ENCODE assay signal across 12 cellular contexts in the genomic region with DNA sequence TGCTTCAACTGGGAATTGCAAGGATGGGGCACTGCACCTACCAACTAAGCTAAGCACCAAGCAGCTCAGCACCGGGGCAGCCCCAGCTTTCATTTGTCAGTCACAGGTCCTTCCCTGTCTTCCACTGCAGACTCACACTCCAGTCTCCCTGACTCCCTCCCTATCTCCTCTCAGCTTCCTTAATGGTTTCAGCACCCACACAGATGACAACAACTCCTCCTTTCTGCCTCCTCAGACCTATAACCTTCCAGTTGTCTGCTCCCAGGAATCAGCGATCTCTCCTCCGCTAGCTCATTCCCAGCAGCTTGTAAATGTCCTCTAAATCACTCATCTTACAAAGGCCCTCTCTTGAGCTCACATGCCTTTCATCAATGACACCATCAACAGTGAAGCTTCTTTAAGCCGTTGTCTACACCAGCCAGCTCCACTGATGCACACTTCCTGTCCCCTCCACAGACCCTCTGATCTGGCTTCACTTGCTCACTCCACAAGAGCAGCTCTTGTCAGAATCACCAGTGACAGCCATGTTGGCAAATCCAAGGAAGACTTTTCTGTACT. TPM values are rescaled to one million over a fixed set of nuclear protein-coding genes. Genes with fewer than 3 reads are reported as not detected.
A peak's percentile ranks its signal among the peaks of the same experiment; 100 is the strongest.
DNase-seq lines count a peak whose midpoint lies in the region; ATAC-seq and TF ChIP-seq lines count a peak whose summit lies in the region.
"Had no signal": no experiment of that assay in that cellular context is flagged by ENCODE, and none has a peak within 500 bp of the region (broad histone marks: within the 10 kb centered on the region; RNA-seq: fewer than 3 reads in every experiment).

No MANE protein-coding gene starts in this region.

- H3K36me3 Mint-ChIP-seq in activated naive CD8-positive, alpha-beta T cell treated with anti-CD3 and anti-CD28 coated beads, Interleukin-2, amount 50 U/mL, for 24 hours (ENCODE audit: low read depth): peaks cover 19% of the 10 kb centered on the region

- H2AK5ac ChIP-seq in neuronal stem cell (ENCODE audit: low read depth, low read length): no peak overlapping the region

- peaks cover 4% of the 10 kb centered on the region for H3K4me1 Mint-ChIP-seq in activated naive CD8-positive, alpha-beta T cell treated with anti-CD3 and anti-CD28 coated beads, Interleukin-2, amount 50 U/mL, for 24 hours

- H3K9me3 ChIP-seq in neuronal stem cell (replicated peaks in 1 of 2; ENCODE audit: control insufficient read depth in 2 of 2, insufficient read depth in 1 of 2, low read depth in 1 of 2, low read length in 2 of 2): no peaks in the 10 kb centered on the region
- no peaks in the 10 kb centered on the region for H3K9me3 ChIP-seq in ovary
- H3K9me3 ChIP-seq: MG63 had no signal

- no peak overlapping the region for H3K23ac ChIP-seq in neuronal stem cell (ENCODE audit: low read depth, low read length, poor library complexity)

- no peak overlapping the region for H3K4me3 Mint-ChIP-seq in activated naive CD8-positive, alpha-beta T cell treated with anti-CD3 and anti-CD28 coated beads, Interleukin-2, amount 50 U/mL, for 24 hours

- H2BK120ac ChIP-seq in neuronal stem cell (ENCODE audit: low read depth, low read length): no peak overlapping the region

- H3K4me1 ChIP-seq in neuronal stem cell (ENCODE audit: control insufficient read depth in 2 of 2, insufficient read depth in 1 of 2, low read depth in 1 of 2, low read length in 2 of 2) (peaks cover 8 to 10% of the 10 kb centered on the region in 2 donors), ovary (ENCODE audit: insufficient read depth) (no peaks in the 10 kb centered on the region)

- H2BK15ac ChIP-seq in neuronal stem cell (ENCODE audit: low read length): no peak overlapping the region

- ATAC-seq in GM19351 (IDR thresholded peaks at IDR 0.05; ENCODE audit: unreplicated experiment): peak; percentile 72
- peak; percentile 62 for ATAC-seq in HG03196 (IDR thresholded peaks at IDR 0.05; ENCODE audit: unreplicated experiment)
- peak; percentile 43 for ATAC-seq in activated naive CD8-positive, alpha-beta T cell treated with anti-CD3 and anti-CD28 coated beads, Interleukin-2, amount 50 U/mL, for 24 hours

- H3K27me3 Mint-ChIP-seq in activated naive CD8-positive, alpha-beta T cell treated with anti-CD3 and anti-CD28 coated beads, Interleukin-2, amount 50 U/mL, for 24 hours: no peaks in the 10 kb centered on the region

- TF ChIP-seq EP300 in ovary (IDR thresholded peaks at IDR 0.05): no peak

- TF ChIP-seq POLR2A in ovary (IDR thresholded peaks at IDR 0.05): no peak

- H3K27me3 ChIP-seq in neuronal stem cell (ENCODE audit: control insufficient read depth in 3 of 3, insufficient read depth in 3 of 3, low read depth in 1 of 3, low read length in 3 of 3) (no peaks in the 10 kb centered on the region), ovary (no peaks in the 10 kb centered on the region)
- H3K27me3 ChIP-seq: MG63 had no signal

- H3K18ac ChIP-seq in neuronal stem cell (ENCODE audit: low read length): peak overlapping the region; percentile 15

- H3K27ac ChIP-seq in neuronal stem cell (replicated peaks; ENCODE audit: low read length): no peak overlapping the region
- no peak overlapping the region for H3K27ac ChIP-seq in ovary
- H3K27ac ChIP-seq: skin epidermis had no signal

- no peak overlapping the region for H4K8ac ChIP-seq in neuronal stem cell (ENCODE audit: low read depth, low read length)

- intact Hi-C loops in ovary (cut with DNase I): no loop called here

- no peaks in the 10 kb centered on the region for H3K79me1 ChIP-seq in neuronal stem cell (ENCODE audit: low read depth, low read length)

- H3K27ac Mint-ChIP-seq in activated naive CD8-positive, alpha-beta T cell treated with anti-CD3 and anti-CD28 coated beads, Interleukin-2, amount 50 U/mL, for 24 hours: no peak overlapping the region

- no peaks in the 10 kb centered on the region for H3K9me3 Mint-ChIP-seq in activated naive CD8-positive, alpha-beta T cell treated with anti-CD3 and anti-CD28 coated beads, Interleukin-2, amount 50 U/mL, for 24 hours

- no peak overlapping the region for H3K4me2 ChIP-seq in neuronal stem cell (ENCODE audit: insufficient read depth, low read length, poor library complexity, severe bottlenecking)

- no peak overlapping the region for H3K9ac ChIP-seq in neuronal stem cell (ENCODE audit: low read depth, low read length, poor library complexity)

- no CpG with 5 or more reads among the region's 4 CpGs for WGBS in neuronal stem cell (ENCODE audit: extremely low coverage in 2 of 2, insufficient read length in 2 of 2, insufficient replicate concordance in 1 of 2), 2 donors
- WGBS in ovary, 3 donors: 57 to 64% (median 64%) methylated on average over 4 of the region's 4 CpGs

- H3K36me3 ChIP-seq in neuronal stem cell (replicated peaks in 1 of 2; ENCODE audit: control insufficient read depth in 2 of 2, insufficient read depth in 2 of 2, low read length in 2 of 2) (peaks cover 0 to 33% of the 10 kb centered on the region in 2 donors), ovary (no peaks in the 10 kb centered on the region)

- no peak for DNase-seq in activated naive CD8-positive, alpha-beta T cell treated with anti-CD3 and anti-CD28 coated beads, Interleukin-2, amount 50 U/mL, for 24 hours
- DNase-seq in neuronal stem cell (ENCODE audit: low spot score) (no peak), ovary (no peak), KG1 (lab: John Stamatoyannopoulos, UW) (no peak), medulla oblongata (ENCODE audit: extremely low spot score) (no peak)
- no peak for DNase-seq in NK-92 treated with Interleukin-12 subunit alpha and Interleukin-12 subunit beta, amount 100 ng/mL, for 24 hours (lab: John Stamatoyannopoulos, UW)
- DNase-seq: cortex of kidney, GOT3, MG63 had no signal

- H2BK12ac ChIP-seq in neuronal stem cell (ENCODE audit: low read length): no peak overlapping the region

- no peak overlapping the region for H3K14ac ChIP-seq in neuronal stem cell (ENCODE audit: low read length)

- H3K4me3 ChIP-seq in neuronal stem cell (ENCODE audit: low read length in 2 of 2) (no peak overlapping the region), ovary (no peak overlapping the region)
- H3K4me3 ChIP-seq: MG63, skin epidermis had no signal

- H2BK5ac ChIP-seq in neuronal stem cell (ENCODE audit: low read length): no peak overlapping the region

- TF ChIP-seq CTCF in ovary (IDR thresholded peaks at IDR 0.05): no peak

- no peak overlapping the region for H2AFZ ChIP-seq in neuronal stem cell (ENCODE audit: low read length)

- no peak overlapping the region for H4K91ac ChIP-seq in neuronal stem cell (ENCODE audit: low read depth, low read length, poor library complexity)

- H3K4ac ChIP-seq in neuronal stem cell (ENCODE audit: low read length): no peak overlapping the region

RNA-seq across cellular contexts. Expression of gene CLASP1, which starts 32.1 kb away (rescaled TPM):
- 22.4 TPM for polyA plus RNA-seq in neuronal stem cell (2013, experiment 1 of 2)
- polyA plus RNA-seq in neuronal stem cell (2013, experiment 2 of 2): 22.3 TPM
- 10 to 100 TPM; 39.1 to 58.7 (median 53.3) TPM for total RNA-seq in ovary
- 10 to 100 TPM; 15.8 to 26.8 TPM for polyA plus RNA-seq in ovary
